ENCODE assay signal across 17 cellular contexts in the genomic region with DNA sequence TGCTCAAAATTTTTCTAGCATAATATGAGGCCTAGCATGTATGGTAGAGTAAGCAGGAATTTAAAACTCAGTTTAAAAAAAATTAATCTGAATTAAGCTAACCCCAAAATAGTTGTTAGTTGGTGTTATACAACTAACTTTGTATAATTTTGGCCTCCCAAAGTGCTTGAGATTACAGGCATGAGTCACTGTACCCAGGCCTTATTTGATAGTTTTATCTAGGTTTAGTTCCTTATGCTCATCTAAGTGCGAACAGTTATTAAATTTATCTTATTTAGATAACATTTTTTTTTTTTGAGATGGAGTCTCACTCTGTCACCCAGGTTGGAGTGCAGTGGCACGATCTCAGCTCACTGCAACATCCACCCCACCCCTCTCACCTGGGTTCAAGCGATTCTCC. TPM values are rescaled to one million over a fixed set of nuclear protein-coding genes. Genes with fewer than 3 reads are reported as not detected.
"Had no signal": no experiment of that assay in that cellular context is flagged by ENCODE, and none has a peak within 500 bp of the region (broad histone marks: within the 10 kb centered on the region; RNA-seq: fewer than 3 reads in every experiment).

No MANE protein-coding gene starts in this region.

- DNase-seq: activated CD4-positive, alpha-beta T cell treated with anti-CD3 and anti-CD28 coated beads for 1 hour; activated CD4-positive, alpha-beta T cell treated with anti-CD3 and anti-CD28 coated beads, Interleukin-2, amount 50 U/mL, for 48 hours; activated naive CD4-positive, alpha-beta T cell treated with anti-CD3 and anti-CD28 coated beads for 36 hours; dorsolateral prefrontal cortex; endodermal cell; kidney; left ventricle myocardium inferior; posterior cingulate gyrus; stimulated activated CD4-positive, alpha-beta T cell treated with anti-CD3 and anti-CD28 coated beads, Interleukin-2, amount 100 ng/mL, for 48 hours; thyroid gland; uterus had no signal

- H3K27me3 ChIP-seq: dorsolateral prefrontal cortex, hepatocyte, thyroid gland, uterus had no signal

- H3K9me3 ChIP-seq: left ventricle myocardium inferior, thyroid gland, uterus had no signal

- H3K4me3 ChIP-seq: dorsolateral prefrontal cortex, hepatocyte, left ventricle myocardium inferior, thyroid gland, uterus had no signal

- H3K4me1 ChIP-seq: thyroid gland, uterus had no signal

- H3K4me2 ChIP-seq: hepatocyte had no signal

- H3K27ac ChIP-seq: dorsolateral prefrontal cortex, left ventricle myocardium inferior, thyroid gland, uterus, VCaP had no signal

- H2AFZ ChIP-seq: hepatocyte had no signal

- ATAC-seq: activated T-helper 17 cell treated with anti-CD3 and anti-CD28 coated beads, Interleukin-2, amount 50 U/mL, for 72 hours; natural killer cell treated with Interleukin-12 subunit alpha and Interleukin-12 subunit beta and Interleukin-15 and Interleukin-18, amount 100 ng/mL, for 72 hours; stimulated activated memory B cell treated with anti-CD40 and anti-IgM and Interleukin-4, amounts not matched to agents 10 μg/mL and 1 μg/mL and 100 μg/mL, for 72 hours had no signal

- H3K36me3 ChIP-seq: left ventricle myocardium inferior, thyroid gland, uterus had no signal

RNA-seq across cellular contexts. Expression of gene IL18, which starts 7.7 kb away (rescaled TPM):
- total RNA-seq: activated naive CD4-positive, alpha-beta T cell treated with anti-CD3 and anti-CD28 coated beads for 36 hours; activated T-helper 17 cell treated with anti-CD3 and anti-CD28 coated beads, Interleukin-2, amount 50 U/mL, for 72 hours had no signal

RNA-seq across cellular contexts. Expression of gene TEX12, which starts 11.0 kb away (rescaled TPM):
- total RNA-seq: activated naive CD4-positive, alpha-beta T cell treated with anti-CD3 and anti-CD28 coated beads for 36 hours; endodermal cell; kidney had no signal
- polyA plus RNA-seq: adipose tissue, hepatocyte had no signal
